8 cellular contexts compared by ENCODE assay signal in the genomic region with DNA sequence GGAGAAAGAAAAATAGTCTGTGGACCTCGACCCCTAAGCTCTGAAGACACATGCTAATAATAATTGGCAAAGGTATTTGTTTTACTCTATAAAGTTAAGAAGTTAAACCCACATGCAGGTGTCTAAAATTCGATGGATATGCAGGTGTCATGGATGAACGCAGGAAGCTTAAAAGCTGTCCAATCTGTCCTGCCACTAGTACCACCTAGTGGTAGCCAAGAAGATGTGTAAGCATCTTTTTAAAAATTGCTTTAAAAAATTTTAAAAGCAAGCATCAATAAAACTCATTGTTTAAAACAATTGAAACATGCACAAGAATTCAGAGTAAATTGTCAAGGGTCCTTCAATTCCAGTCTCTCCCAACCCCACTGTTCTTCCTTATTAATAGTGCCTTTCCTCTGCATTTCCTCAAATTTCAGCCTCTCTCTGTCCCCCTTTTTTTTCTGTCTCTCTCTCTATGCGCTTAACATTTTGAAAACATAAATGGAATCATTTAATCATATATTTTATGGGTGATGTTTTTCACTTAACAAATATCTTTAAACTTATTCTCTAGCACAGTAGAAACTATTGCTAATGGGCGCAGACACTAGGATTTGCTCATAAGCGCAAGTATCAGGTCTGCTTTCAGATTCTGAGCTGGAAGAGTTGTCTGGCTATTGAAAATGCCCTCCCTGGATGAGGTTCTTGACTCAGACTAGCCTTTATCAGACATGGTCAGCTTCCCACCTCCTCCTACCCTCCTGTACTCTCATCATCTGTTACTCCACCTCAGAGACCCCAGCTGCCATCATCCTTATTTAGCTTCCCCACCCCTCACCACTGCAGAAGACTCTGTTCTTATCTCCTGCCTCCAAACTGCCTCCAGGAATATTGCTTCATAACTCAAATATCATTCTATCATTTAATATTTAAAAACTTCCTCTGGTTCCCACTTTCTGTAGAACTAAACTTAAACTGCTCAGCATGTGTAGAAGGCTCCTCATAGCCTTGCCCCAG. TPM values are rescaled to one million over a fixed set of nuclear protein-coding genes. Genes with fewer than 3 reads are reported as not detected.
DNase-seq lines count a peak whose midpoint lies in the region; ATAC-seq and TF ChIP-seq lines count a peak whose summit lies in the region.

No MANE protein-coding gene starts in this region.

- peak; percentile 20 to 74 (median 72) for TF ChIP-seq CTCF in breast epithelium (IDR thresholded peaks at IDR 0.05)
- peak; percentile 75 for TF ChIP-seq CTCF in lower lobe of right lung (IDR thresholded peaks at IDR 0.05)

- H3K9me3 ChIP-seq in breast epithelium (no peaks in the 10 kb centered on the region), lower lobe of right lung (no peaks in the 10 kb centered on the region)

- H3K36me3 Mint-ChIP-seq in stimulated activated memory B cell treated with anti-CD40 and anti-IgM and Interleukin-4, amounts not matched to agents 10 μg/mL and 1 μg/mL and 100 μg/mL, for 72 hours = no peaks in the 10 kb centered on the region

- H3K27ac Mint-ChIP-seq in stimulated activated memory B cell treated with anti-CD40 and anti-IgM and Interleukin-4, amounts not matched to agents 10 μg/mL and 1 μg/mL and 100 μg/mL, for 72 hours = no peak overlapping the region

- H3K4me1 Mint-ChIP-seq in stimulated activated memory B cell treated with anti-CD40 and anti-IgM and Interleukin-4, amounts not matched to agents 10 μg/mL and 1 μg/mL and 100 μg/mL, for 72 hours = peaks cover 5% of the 10 kb centered on the region

- DNase-seq in NCI-H1092 treated with DMSO at 0.1 percent for 48 hours (lab: John Stamatoyannopoulos, UW) (peak; percentile 27), NCI-H1092 (lab: John Stamatoyannopoulos, UW) (no peak), GM19238 (ENCODE audit: insufficient read length, low spot score) (peak; percentile 50), NCI-H69 (lab: John Stamatoyannopoulos, UW) (peak; percentile 60), breast epithelium (ENCODE audit: low spot score in 2 of 2) (no peak), lower lobe of right lung (no peak), mesenteric fat pad (ENCODE audit: low spot score) (no peak)

- no peaks in the 10 kb centered on the region for H3K36me3 ChIP-seq in breast epithelium
- H3K36me3 ChIP-seq in lower lobe of right lung = no peaks in the 10 kb centered on the region

- H3K27ac ChIP-seq in breast epithelium (no peak overlapping the region), lower lobe of right lung (no peak overlapping the region)

- H3K4me3 Mint-ChIP-seq in stimulated activated memory B cell treated with anti-CD40 and anti-IgM and Interleukin-4, amounts not matched to agents 10 μg/mL and 1 μg/mL and 100 μg/mL, for 72 hours = no peak overlapping the region

- H3K4me3 ChIP-seq in breast epithelium = no peak overlapping the region
- no peak overlapping the region for H3K4me3 ChIP-seq in lower lobe of right lung

- H3K27me3 Mint-ChIP-seq in stimulated activated memory B cell treated with anti-CD40 and anti-IgM and Interleukin-4, amounts not matched to agents 10 μg/mL and 1 μg/mL and 100 μg/mL, for 72 hours = no peaks in the 10 kb centered on the region

- intact Hi-C loops in breast epithelium (cut with DNase I; ENCODE audit: low total_unique reads) = no loop called here
- intact Hi-C loops in lower lobe of right lung (cut with DNase I) = no loop called here

- H3K27me3 ChIP-seq in breast epithelium = no peaks in the 10 kb centered on the region
- no peaks in the 10 kb centered on the region for H3K27me3 ChIP-seq in lower lobe of right lung (ENCODE audit: low read depth)

- ATAC-seq in lower lobe of right lung = peak; percentile 69 to 76
- ATAC-seq in stimulated activated memory B cell treated with anti-CD40 and anti-IgM and Interleukin-4, amounts not matched to agents 10 μg/mL and 1 μg/mL and 100 μg/mL, for 72 hours = no peak

- peaks cover under 1 to 13% of the 10 kb centered on the region in 2 donors for H3K4me1 ChIP-seq in breast epithelium
- peaks cover 18% of the 10 kb centered on the region for H3K4me1 ChIP-seq in lower lobe of right lung

- TF ChIP-seq POLR2A in breast epithelium (IDR thresholded peaks at IDR 0.05) = no peak

- no peaks in the 10 kb centered on the region for H3K9me3 Mint-ChIP-seq in stimulated activated memory B cell treated with anti-CD40 and anti-IgM and Interleukin-4, amounts not matched to agents 10 μg/mL and 1 μg/mL and 100 μg/mL, for 72 hours

RNA-seq across cellular contexts. Expression of gene PPP3R1, which starts 30.8 kb away (rescaled TPM):
- total RNA-seq in breast epithelium = 10 to 100 TPM; 32.8 to 54.4 (median 34.1) TPM
- total RNA-seq in lower lobe of right lung = 54.5 TPM
- total RNA-seq in mesenteric fat pad = 66.2 TPM

RNA-seq across cellular contexts. Expression of gene CNRIP1, which starts 36.6 kb away (rescaled TPM):
- total RNA-seq in breast epithelium = 10 to 100 TPM; 14.9 to 63.5 (median 35.7) TPM
- total RNA-seq in lower lobe of right lung = 20.8 TPM
- 31.6 TPM for total RNA-seq in mesenteric fat pad

Comparison
In these comparisons a context has a peak if more than half of its experiments do, and no peak if none do; other contexts are left out.
1. DNase-seq: peak in NCI-H1092 treated with DMSO at 0.1 percent for 48 hours (single experiment), GM19238 (single experiment) and NCI-H69 (single experiment); none in NCI-H1092 (single experiment), breast epithelium (0 of 2), lower lobe of right lung (single experiment) and mesenteric fat pad (single experiment).